In genomic region chr1:94025383-94026340, GRCh38 we compare ENCODE assay signal across 8 cellular contexts.
DNase-seq lines count a peak whose midpoint lies in the region; ATAC-seq, FAIRE-seq and TF ChIP-seq lines count a peak whose summit lies in the region.

No MANE protein-coding gene starts in this region.

- peak overlapping the region in 2 of 6 donors; percentile 14 to 74 for H3K27ac Mint-ChIP-seq in immature natural killer cell

- DNase-seq in AG20443 (ENCODE audit: low spot score) (peak; percentile 76), GM19239 (ENCODE audit: insufficient read length, low spot score) (no peak), NCI-H226 (peak; percentile 30), astrocyte of the cerebellum (ENCODE audit: low read depth) (peak; percentile 64), immature natural killer cell (peak in 2 of 3 donors; percentile 32 to 37), suprapubic skin (ENCODE audit: low spot score in 2 of 2) (no peak), NCI-H128 (lab: John Stamatoyannopoulos, UW; ENCODE audit: unreplicated experiment) (no peak)

- no peak overlapping the region for H3K27ac ChIP-seq in suprapubic skin

- no peak for TF ChIP-seq POLR2A in suprapubic skin (IDR thresholded peaks at IDR 0.05)

- peaks cover 20% of the 10 kb centered on the region for H3K4me1 ChIP-seq in suprapubic skin

- H3K9me3 Mint-ChIP-seq in immature natural killer cell, result no peaks in the 10 kb centered on the region

- FAIRE-seq in GM19239 (lab: Jason Lieb, UNC), result peak; percentile 52

- H3K4me1 Mint-ChIP-seq in immature natural killer cell, result peaks cover 72 to 85% of the 10 kb centered on the region in 2 donors

- H3K36me3 ChIP-seq in suprapubic skin, result no peaks in the 10 kb centered on the region

- H3K36me3 Mint-ChIP-seq in immature natural killer cell, result no peaks in the 10 kb centered on the region

- TF ChIP-seq CTCF in astrocyte of the cerebellum (IDR thresholded peaks at IDR 0.05; ENCODE audit: low read depth, low read length, missing control alignments) (peak; percentile 65), suprapubic skin (IDR thresholded peaks at IDR 0.05) (peak; percentile 59 to 62)

- TF ChIP-seq EP300 in suprapubic skin (IDR thresholded peaks at IDR 0.05), result no peak

- H3K27me3 ChIP-seq in suprapubic skin, result no peaks in the 10 kb centered on the region

- peaks cover 4 to 7% (median 5%) of the 10 kb centered on the region in 3 donors for H3K27me3 Mint-ChIP-seq in immature natural killer cell (ENCODE audit: low read depth in 3 of 3)

- H3K9me3 ChIP-seq in suprapubic skin, result no peaks in the 10 kb centered on the region

- ATAC-seq in GM21447 (IDR thresholded peaks at IDR 0.05; ENCODE audit: unreplicated experiment), result no peak

- no peak overlapping the region for H3K4me3 ChIP-seq in astrocyte of the cerebellum (ENCODE audit: low read depth, low read length)
- H3K4me3 ChIP-seq in suprapubic skin, result no peak overlapping the region

- H3K4me3 Mint-ChIP-seq in immature natural killer cell, result peak overlapping the region in 1 of 5 donors; percentile 15

- in situ Hi-C loops in astrocyte of the cerebellum (cut with HindIII; ENCODE audit: low sequenced_read_pairs), result loop anchor here (5.0 kb wide), 1 partner anchor 312 kb away; no protein-coding TSS in a partner anchor

- WGBS in suprapubic skin, result 52% methylated on average over 18 of the region's 18 CpGs

Comparison
In these comparisons a context has a peak if more than half of its experiments do, and no peak if none do; other contexts are left out.
1. DNase-seq: peak in AG20443 (single experiment), NCI-H226 (single experiment), astrocyte of the cerebellum (single experiment) and immature natural killer cell (2 of 3); none in GM19239 (single experiment), suprapubic skin (0 of 2) and NCI-H128 (single experiment).